10 cellular contexts compared by ENCODE assay signal in genomic region chr19:49056902-49057596, GRCh38. TPM values are rescaled to one million over a fixed set of nuclear protein-coding genes. Genes with fewer than 3 reads are reported as not detected.
A peak's percentile ranks its signal among the peaks of the same experiment; 100 is the strongest.
DNase-seq lines count a peak whose midpoint lies in the region; ATAC-seq and TF ChIP-seq lines count a peak whose summit lies in the region.
"Not testable (repeated sequence)": the region's sequence is repeated elsewhere in the genome, so short reads cannot be mapped to it uniquely, and the experiment has no call there.
"Had no signal": no experiment of that assay in that cellular context is flagged by ENCODE, and none has a peak within 500 bp of the region (broad histone marks: within the 10 kb centered on the region; RNA-seq: fewer than 3 reads in every experiment).

No MANE protein-coding gene starts in this region.

- H3K4me1 Mint-ChIP-seq in activated naive CD4-positive, alpha-beta T cell treated with anti-CD3 and anti-CD28 coated beads, Interleukin-2, amount 10 ng/mL, durations not matched to agents 7 days and 5 days = peaks cover 26% of the 10 kb centered on the region
- peaks cover 18% of the 10 kb centered on the region for H3K4me1 Mint-ChIP-seq in mesothelial cell of epicardium

- H3K27ac ChIP-seq in RWPE2 (ENCODE audit: poor library complexity, severe bottlenecking) = peak overlapping the region; percentile 59
- not testable (repeated sequence) for H3K27ac ChIP-seq in ectodermal cell (ENCODE audit: insufficient read depth, low read depth, low read length, poor library complexity, severe bottlenecking); urinary bladder (ENCODE audit: low read depth)

- not testable (repeated sequence) for H3K27ac Mint-ChIP-seq in activated naive CD4-positive, alpha-beta T cell treated with anti-CD3 and anti-CD28 coated beads, Interleukin-2, amount 10 ng/mL, durations not matched to agents 7 days and 5 days; mesothelial cell of epicardium

- ATAC-seq in RWPE2 (ENCODE audit: low read depth) = peak; percentile 17
- peak; percentile 36 to 39 for ATAC-seq in left cardiac atrium

- TF ChIP-seq CTCF in RWPE2 (IDR thresholded peaks at IDR 0.05; ENCODE audit: poor library complexity, severe bottlenecking); mesothelial cell of epicardium (IDR thresholded peaks at IDR 0.05; ENCODE audit: unreplicated experiment); retinal pigment epithelial cell (conservative IDR thresholded peaks at IDR 0.05; ENCODE audit: low read depth, low read length): not testable (repeated sequence)

- not testable (repeated sequence) for H3K9me3 ChIP-seq in RWPE2 (ENCODE audit: severe bottlenecking); ectodermal cell (ENCODE audit: control insufficient read depth, low read length)

- H3K36me3 ChIP-seq in RWPE2 (ENCODE audit: low read depth); ectodermal cell (ENCODE audit: control insufficient read depth, insufficient read depth, low read length); urinary bladder (ENCODE audit: insufficient read depth): not testable (repeated sequence)

- intact Hi-C loops in left cardiac atrium (cut with DNase I) = not testable (repeated sequence)

- CTCF ChIA-PET in activated naive CD4-positive, alpha-beta T cell treated with anti-CD3 and anti-CD28 coated beads, Interleukin-2, amount 10 ng/mL, durations not matched to agents 7 days and 5 days (lab: Charles Lee) = interaction anchor here (1.0 kb wide), 1 partner anchor 41 kb away, joined by 6 read pairs; no protein-coding TSS in a partner anchor

- DNase-seq in Daoy (ENCODE audit: low read depth) = peak; percentile 34
- DNase-seq in RWPE2 (ENCODE audit: low spot score); activated naive CD4-positive, alpha-beta T cell treated with anti-CD3 and anti-CD28 coated beads, Interleukin-2, amount 10 ng/mL, durations not matched to agents 7 days and 5 days; left cardiac atrium; mesothelial cell of epicardium (ENCODE audit: low spot score in 2 of 2, unreplicated experiment in 2 of 2); retinal pigment epithelial cell (ENCODE audit: low read depth): not testable (repeated sequence)

- H3K27me3 ChIP-seq in RWPE2 (ENCODE audit: insufficient read depth, poor library complexity, severe bottlenecking) = not testable (repeated sequence)
- H3K27me3 ChIP-seq in ectodermal cell (ENCODE audit: control insufficient read depth, insufficient read depth, low read length, poor library complexity, severe bottlenecking) = peaks cover 66% of the 10 kb centered on the region

- not testable (repeated sequence) for H3K9me3 Mint-ChIP-seq in activated naive CD4-positive, alpha-beta T cell treated with anti-CD3 and anti-CD28 coated beads, Interleukin-2, amount 10 ng/mL, durations not matched to agents 7 days and 5 days; mesothelial cell of epicardium

- 14% methylated on average over 34 of the region's 34 CpGs for WGBS in ectodermal cell, 2 experiments
- WGBS in urinary bladder = 3% methylated on average over 34 of the region's 34 CpGs

- H3K36me3 Mint-ChIP-seq in activated naive CD4-positive, alpha-beta T cell treated with anti-CD3 and anti-CD28 coated beads, Interleukin-2, amount 10 ng/mL, durations not matched to agents 7 days and 5 days; mesothelial cell of epicardium: not testable (repeated sequence)

- peak overlapping the region; percentile 70 for H3K4me3 Mint-ChIP-seq in activated naive CD4-positive, alpha-beta T cell treated with anti-CD3 and anti-CD28 coated beads, Interleukin-2, amount 10 ng/mL, durations not matched to agents 7 days and 5 days
- H3K4me3 Mint-ChIP-seq in mesothelial cell of epicardium = peak overlapping the region; percentile 70

- peaks cover 91% of the 10 kb centered on the region for H3K27me3 Mint-ChIP-seq in activated naive CD4-positive, alpha-beta T cell treated with anti-CD3 and anti-CD28 coated beads, Interleukin-2, amount 10 ng/mL, durations not matched to agents 7 days and 5 days
- H3K27me3 Mint-ChIP-seq in mesothelial cell of epicardium (ENCODE audit: low read depth) = peaks cover 26% of the 10 kb centered on the region

- peak overlapping the region; percentile 45 for H3K4me3 ChIP-seq in RWPE2 (ENCODE audit: severe bottlenecking)
- peak overlapping the region; percentile 36 for H3K4me3 ChIP-seq in ectodermal cell (ENCODE audit: insufficient read depth, low read depth, low read length)
- H3K4me3 ChIP-seq in retinal pigment epithelial cell (ENCODE audit: low read length) = peak overlapping the region; percentile 53
- peak overlapping the region; percentile 46 for H3K4me3 ChIP-seq in urinary bladder (ENCODE audit: low read depth, low read length)

- H3K4me1 ChIP-seq in RWPE2 (ENCODE audit: insufficient read depth, poor library complexity, severe bottlenecking); urinary bladder (ENCODE audit: insufficient read depth): not testable (repeated sequence)
- H3K4me1 ChIP-seq in ectodermal cell (ENCODE audit: control insufficient read depth, insufficient read depth, low read length) = peaks cover 12% of the 10 kb centered on the region

RNA-seq across cellular contexts. Expression of gene CGB7, which starts 0.5 kb away (rescaled TPM):
- total RNA-seq in Daoy (2014; rRNA removed; shearing (Covaris generic)) = 4.3 and 6.8 TPM in 2 replicates
- polyA plus RNA-seq in ectodermal cell (2013, experiment 1 of 4) = 1.6 TPM
- polyA plus RNA-seq in ectodermal cell (2013, experiment 2 of 4) = 1.8 TPM
- polyA plus RNA-seq in ectodermal cell (2013, experiment 3 of 4) = 1.9 TPM
- 2.6 TPM for polyA plus RNA-seq in ectodermal cell (2013, experiment 4 of 4)
- total RNA-seq in left cardiac atrium (under 1 TPM in 1 of 2 donors, not detected in 1; 0.29 TPM), mesothelial cell of epicardium (23.1 to 26.5 TPM (median 25.5 TPM) in 3 replicates), urinary bladder (not detected)
- polyA plus RNA-seq in urinary bladder = 0.37 TPM
- total RNA-seq: SJCRH30 had no signal

RNA-seq across cellular contexts. Expression of gene NTF4, which starts 7.6 kb away (rescaled TPM):
- not detected in 2 replicates for total RNA-seq in Daoy (2014; rRNA removed; shearing (Covaris generic))
- 2.9 TPM for polyA plus RNA-seq in ectodermal cell (2013, experiment 1 of 4)
- 2.9 TPM for polyA plus RNA-seq in ectodermal cell (2013, experiment 2 of 4)
- 1.8 TPM for polyA plus RNA-seq in ectodermal cell (2013, experiment 3 of 4)
- polyA plus RNA-seq in ectodermal cell (2013, experiment 4 of 4) = 1.9 TPM
- total RNA-seq in left cardiac atrium (1 to 10 TPM in 1 of 2 donors, under 1 TPM in 1; 0.81 to 1.2 TPM), mesothelial cell of epicardium (48.5 to 50.8 TPM (median 49.6 TPM) in 3 replicates), urinary bladder (2.5 TPM)
- polyA plus RNA-seq in urinary bladder = 4.1 TPM
- total RNA-seq: dermis microvascular lymphatic vessel endothelial cell, SJCRH30 had no signal

RNA-seq across cellular contexts. Expression of gene CGB8, which starts 8.1 kb away (rescaled TPM):
- total RNA-seq in Daoy (2014; rRNA removed; shearing (Covaris generic)) = 27.8 and 31.4 TPM in 2 replicates
- not detected for polyA plus RNA-seq in ectodermal cell (2013, experiment 1 of 4)
- not detected for polyA plus RNA-seq in ectodermal cell (2013, experiment 2 of 4)
- polyA plus RNA-seq in ectodermal cell (2013, experiment 3 of 4) = not detected
- polyA plus RNA-seq in ectodermal cell (2013, experiment 4 of 4) = not detected
- total RNA-seq in left cardiac atrium (not detected), mesothelial cell of epicardium (0.29 to 0.31 TPM in 2 of 3 replicates, not detected in the other), urinary bladder (not detected)
- not detected for polyA plus RNA-seq in urinary bladder
- total RNA-seq: dermis microvascular lymphatic vessel endothelial cell, SJCRH30 had no signal

RNA-seq across cellular contexts. Expression of gene CGB5, which starts 13.4 kb away (rescaled TPM):
- 22.0 and 35.7 TPM in 2 replicates for total RNA-seq in Daoy (2014; rRNA removed; shearing (Covaris generic))
- polyA plus RNA-seq in ectodermal cell (2013, experiment 1 of 4) = not detected
- not detected for polyA plus RNA-seq in ectodermal cell (2013, experiment 2 of 4)
- polyA plus RNA-seq in ectodermal cell (2013, experiment 3 of 4) = not detected
- polyA plus RNA-seq in ectodermal cell (2013, experiment 4 of 4) = not detected
- total RNA-seq in left cardiac atrium = not detected
- 3.7 to 5.7 TPM (median 5.7 TPM) in 3 replicates for total RNA-seq in mesothelial cell of epicardium
- not detected for total RNA-seq in urinary bladder
- polyA plus RNA-seq in urinary bladder = not detected
- total RNA-seq: dermis microvascular lymphatic vessel endothelial cell, SJCRH30 had no signal

RNA-seq across cellular contexts. Expression of gene KCNA7, which starts 15.4 kb away (rescaled TPM):
- not detected in 2 replicates for total RNA-seq in Daoy (2014; rRNA removed; shearing (Covaris generic))
- polyA plus RNA-seq in ectodermal cell (2013, experiment 1 of 4) = not detected
- polyA plus RNA-seq in ectodermal cell (2013, experiment 2 of 4) = 0.04 TPM
- 0.11 TPM for polyA plus RNA-seq in ectodermal cell (2013, experiment 3 of 4)
- not detected for polyA plus RNA-seq in ectodermal cell (2013, experiment 4 of 4)
- total RNA-seq in left cardiac atrium (1 to 10 TPM; 2.4 to 3.0 TPM), mesothelial cell of epicardium (0.07 TPM in 1 of 3 replicates, not detected in the others), urinary bladder (not detected)
- polyA plus RNA-seq in urinary bladder = not detected
- total RNA-seq: dermis microvascular lymphatic vessel endothelial cell, SJCRH30 had no signal

Comparison
In these comparisons a context has a peak if more than half of its experiments do, and no peak if none do; other contexts are left out.
1. RNA of gene NTF4, which starts 7.6 kb away (total RNA-seq): 48.5 to 50.8 TPM in mesothelial cell of epicardium; 2.5 TPM in urinary bladder (single experiment), 0.81 to 1.2 TPM in left cardiac atrium and not detected in Daoy; every median in the first group is over 10 times any median in the second.
2. RNA of gene CGB8, which starts 8.1 kb away (total RNA-seq): 27.8 to 31.4 TPM in Daoy; not detected in left cardiac atrium, 0.29 to 0.31 TPM in mesothelial cell of epicardium and not detected in urinary bladder (single experiment); every median in the first group is over 10 times any median in the second.
3. Peak in every context shown above with its lines, with median percentiles within 50 percentile points of each other: H3K4me3 ChIP-seq.